Comparison of ENCODE assay signal across 8 cellular contexts in the genomic region with DNA sequence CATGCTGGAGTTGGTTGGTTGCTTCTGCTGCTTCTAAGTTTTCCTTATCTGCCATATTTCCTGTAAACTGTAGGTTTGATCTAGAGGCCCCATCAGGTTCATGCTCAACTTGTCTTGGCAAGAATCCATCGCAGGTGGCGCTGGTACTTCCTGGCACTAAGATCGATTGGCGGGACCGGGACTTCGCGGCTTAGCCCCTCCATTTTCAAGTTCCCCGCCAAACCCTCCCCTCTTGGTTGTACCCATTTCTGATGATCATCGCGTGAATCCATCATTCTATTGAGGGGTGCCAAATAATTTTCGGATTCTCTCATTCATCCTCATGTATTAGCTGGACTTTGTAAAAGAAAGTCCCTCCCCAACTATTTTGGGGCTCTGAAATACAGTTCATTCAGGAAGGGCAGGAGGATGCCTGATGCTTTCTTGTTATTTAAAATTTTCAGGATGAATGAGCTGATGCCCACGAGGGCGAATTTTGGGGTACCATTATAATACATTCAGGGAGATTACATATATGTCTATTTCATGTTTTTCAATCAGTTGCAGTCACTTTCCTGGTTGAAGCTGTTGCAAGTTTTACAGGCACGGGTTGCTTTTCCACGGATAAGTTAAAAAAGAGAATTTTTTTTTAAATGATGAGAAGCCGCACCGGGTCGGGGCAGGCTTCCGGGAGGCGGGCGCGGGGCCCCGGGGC. TPM values are rescaled to one million over a fixed set of nuclear protein-coding genes. Genes with fewer than 3 reads are reported as not detected.
DNase-seq lines count a peak whose midpoint lies in the region; ATAC-seq and TF ChIP-seq lines count a peak whose summit lies in the region.

No MANE protein-coding gene starts in this region.

- H3K27me3 ChIP-seq in lower lobe of right lung (ENCODE audit: low read depth) = no peaks in the 10 kb centered on the region

- intact Hi-C loops in lower lobe of right lung (cut with DNase I) = no loop called here

- DNase-seq in NCI-H2227 treated with DMSO at 0.1 percent for 48 hours (lab: John Stamatoyannopoulos, UW) (peak; percentile 92), lower lobe of right lung (peak; percentile 65)
- DNase-seq in central memory CD8-positive, alpha-beta T cell (ENCODE audit: low spot score in 2 of 2) = peak; percentile 57 to 67
- peak; percentile 63 for DNase-seq in stimulated activated CD8-positive, alpha-beta memory T cell treated with anti-CD3 and anti-CD28 coated beads, Interleukin-12 subunit alpha, Interleukin-12 subunit beta, amount 100 ng/mL, for 4 hours (ENCODE audit: low read depth)

- H3K4me3 ChIP-seq in GM12875 (ENCODE audit: low read depth, low read length) (peak overlapping the region; percentile 44), WI38 (ENCODE audit: low read depth, low read length) (peak overlapping the region; percentile 49), lower lobe of right lung (peak overlapping the region; percentile 57)

- H3K4me3 Mint-ChIP-seq in central memory CD8-positive, alpha-beta T cell = peak overlapping the region; percentile 86

- no peaks in the 10 kb centered on the region for H3K9me3 Mint-ChIP-seq in central memory CD8-positive, alpha-beta T cell

- peaks cover 24% of the 10 kb centered on the region for H3K4me1 ChIP-seq in lower lobe of right lung

- no peak overlapping the region for H3K27ac ChIP-seq in lower lobe of right lung

- H3K36me3 Mint-ChIP-seq in central memory CD8-positive, alpha-beta T cell (ENCODE audit: insufficient read depth) = peaks cover 11% of the 10 kb centered on the region

- H3K36me3 ChIP-seq in lower lobe of right lung = no peaks in the 10 kb centered on the region

- no peaks in the 10 kb centered on the region for H3K27me3 Mint-ChIP-seq in central memory CD8-positive, alpha-beta T cell

- no peak overlapping the region for H3K27ac Mint-ChIP-seq in central memory CD8-positive, alpha-beta T cell (ENCODE audit: low read depth)

- H3K9me3 ChIP-seq in lower lobe of right lung = no peaks in the 10 kb centered on the region

- peaks cover 35% of the 10 kb centered on the region for H3K4me1 Mint-ChIP-seq in central memory CD8-positive, alpha-beta T cell

- TF ChIP-seq CTCF in GM12875 (IDR thresholded peaks at IDR 0.05; ENCODE audit: borderline replicate concordance, insufficient read depth, low read depth, low read length) (peak; percentile 65), WI38 (IDR thresholded peaks at IDR 0.05; ENCODE audit: low read depth, low read length) (no peak), lower lobe of right lung (IDR thresholded peaks at IDR 0.05) (peak; percentile 29)

- ATAC-seq in HG03039 (IDR thresholded peaks at IDR 0.05; ENCODE audit: unreplicated experiment) (peak; percentile 29), lower lobe of right lung (peak in 1 of 2 donors; percentile 57), HG03457 (IDR thresholded peaks at IDR 0.05; ENCODE audit: unreplicated experiment) (no peak)
- peak; percentile 70 for ATAC-seq in central memory CD8-positive, alpha-beta T cell (replicated peaks; ENCODE audit: extremely low read depth, poor library complexity, severe bottlenecking)

RNA-seq across cellular contexts. Expression of gene BRI3BP, which starts 0.4 kb away (rescaled TPM):
- 7.3 TPM for total RNA-seq in lower lobe of right lung

RNA-seq across cellular contexts. Expression of gene DHX37, which starts 4.1 kb away (rescaled TPM):
- 16.2 TPM for total RNA-seq in lower lobe of right lung
